ENCODE assay signal across 28 cellular contexts in the genomic region with DNA sequence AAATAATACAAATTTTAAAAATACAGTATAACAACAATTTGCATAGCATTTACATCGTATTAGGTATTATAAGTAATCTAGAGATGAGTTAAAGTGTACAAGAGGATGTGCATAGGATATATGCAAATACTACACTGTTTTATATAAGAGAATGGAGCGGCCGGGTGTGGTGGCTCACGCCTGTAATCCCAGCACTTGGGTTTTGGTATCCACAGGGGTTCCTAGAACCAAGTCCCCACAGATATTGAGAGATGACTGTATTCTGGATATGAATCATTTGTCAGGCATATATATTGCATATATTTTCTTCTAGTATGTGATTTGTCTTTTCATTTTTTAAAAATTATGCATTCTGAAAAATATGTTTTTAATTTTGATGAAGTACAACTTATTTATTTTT.
"Had no signal": no experiment of that assay in that cellular context is flagged by ENCODE, and none has a peak within 500 bp of the region (broad histone marks: within the 10 kb centered on the region; RNA-seq: fewer than 3 reads in every experiment).

No MANE protein-coding gene starts in this region.

- ATAC-seq: left colon; left lung; lower lobe of right lung; naive thymus-derived CD8-positive, alpha-beta T cell; pancreas; right cardiac atrium; sciatic nerve; stimulated activated naive B cell treated with anti-CD40 and anti-IgM and Interleukin-4, amounts not matched to agents 10 μg/mL and 1 μg/mL and 100 μg/mL, for 72 hours; stimulated activated naive CD8-positive, alpha-beta T cell treated with anti-CD3 and anti-CD28 coated beads, Interleukin-15, Interleukin-2, amounts not matched to agents 100 U/mL and 50 U/mL, for 24 hours had no signal

- H3K27ac Mint-ChIP-seq: immature natural killer cell; naive thymus-derived CD8-positive, alpha-beta T cell; nephron; stimulated activated naive B cell treated with anti-CD40 and anti-IgM and Interleukin-4, amounts not matched to agents 10 μg/mL and 1 μg/mL and 100 μg/mL, for 72 hours had no signal

- H3K36me3 Mint-ChIP-seq: immature natural killer cell; naive thymus-derived CD8-positive, alpha-beta T cell; stimulated activated naive B cell treated with anti-CD40 and anti-IgM and Interleukin-4, amounts not matched to agents 10 μg/mL and 1 μg/mL and 100 μg/mL, for 72 hours had no signal

- H3K4me3 Mint-ChIP-seq: immature natural killer cell; naive thymus-derived CD8-positive, alpha-beta T cell; nephron; neural crest cell; stimulated activated naive B cell treated with anti-CD40 and anti-IgM and Interleukin-4, amounts not matched to agents 10 μg/mL and 1 μg/mL and 100 μg/mL, for 72 hours had no signal

- DNase-seq: hypothalamus; immature natural killer cell; kidney; left colon; left lung; lower lobe of right lung; mammary epithelial cell; mesenchymal stem cell; naive thymus-derived CD8-positive, alpha-beta T cell; nucleus accumbens; pancreas; posterior cingulate gyrus; retina; right cardiac atrium; stimulated activated CD4-positive, alpha-beta T cell treated with anti-CD3 and anti-CD28 coated beads, Interleukin-12 subunit alpha, Interleukin-12 subunit beta, amount 100 ng/mL, for 4 hours; stimulated activated CD4-positive, alpha-beta T cell treated with anti-CD3 and anti-CD28 coated beads, Interleukin-15, amount 100 ng/mL, for 24 hours; stimulated activated CD4-positive, alpha-beta T cell treated with anti-CD3 and anti-CD28 coated beads, Interleukin-4, amount 100 ng/mL, for 4 hours; stimulated activated CD8-positive, alpha-beta memory T cell treated with anti-CD3 and anti-CD28 coated beads, Interleukin-4, amount 100 ng/mL, for 48 hours; stimulated activated naive B cell treated with anti-CD40 and anti-IgM and Interleukin-4, amounts not matched to agents 10 μg/mL and 1 μg/mL and 100 μg/mL, for 72 hours; stimulated activated naive CD8-positive, alpha-beta T cell treated with anti-CD3 and anti-CD28 coated beads, Interleukin-15, Interleukin-2, amounts not matched to agents 100 U/mL and 50 U/mL, for 24 hours; stomach; testis; thyroid gland; transverse colon; upper lobe of left lung had no signal

- H3K4me1 Mint-ChIP-seq: immature natural killer cell; naive thymus-derived CD8-positive, alpha-beta T cell; nephron; neural crest cell had no signal

- H3K9me3 Mint-ChIP-seq: immature natural killer cell; naive thymus-derived CD8-positive, alpha-beta T cell; nephron; stimulated activated naive B cell treated with anti-CD40 and anti-IgM and Interleukin-4, amounts not matched to agents 10 μg/mL and 1 μg/mL and 100 μg/mL, for 72 hours had no signal
